1 cellular context compared by ENCODE assay signal in genomic region chr22:19807161-19807913, GRCh38.
TF ChIP-seq lines count a peak whose summit lies in the region.

No MANE protein-coding gene starts in this region.

TF ChIP-seq in HCT116, 20 proteins besides CTCF, POLR2A, EP300 and RAD21:
- no peak for TF ChIP-seq REST (IDR thresholded peaks at IDR 0.05; ENCODE audit: low read depth)
- no peak for TF ChIP-seq SRF (IDR thresholded peaks at IDR 0.05; ENCODE audit: low read depth)
- no peak for TF ChIP-seq CEBPB (IDR thresholded peaks at IDR 0.05; ENCODE audit: low read depth)
- no peak for TF ChIP-seq ZNF274 (IDR thresholded peaks at IDR 0.05; ENCODE audit: low read depth, low read length)
- TF ChIP-seq TCF7L2 (IDR thresholded peaks at IDR 0.05; ENCODE audit: borderline replicate concordance, extremely low read depth, insufficient read depth, insufficient read length) = no peak
- TF ChIP-seq ZFX (IDR thresholded peaks at IDR 0.05) = no peak
- TF ChIP-seq ZBTB33 (IDR thresholded peaks at IDR 0.05; ENCODE audit: extremely low read depth, insufficient replicate concordance, low read length) = no peak
- no peak for TF ChIP-seq FOSL1 (IDR thresholded peaks at IDR 0.05; ENCODE audit: low read depth)
